ENCODE assay signal across 1 cellular context in the genomic region with DNA sequence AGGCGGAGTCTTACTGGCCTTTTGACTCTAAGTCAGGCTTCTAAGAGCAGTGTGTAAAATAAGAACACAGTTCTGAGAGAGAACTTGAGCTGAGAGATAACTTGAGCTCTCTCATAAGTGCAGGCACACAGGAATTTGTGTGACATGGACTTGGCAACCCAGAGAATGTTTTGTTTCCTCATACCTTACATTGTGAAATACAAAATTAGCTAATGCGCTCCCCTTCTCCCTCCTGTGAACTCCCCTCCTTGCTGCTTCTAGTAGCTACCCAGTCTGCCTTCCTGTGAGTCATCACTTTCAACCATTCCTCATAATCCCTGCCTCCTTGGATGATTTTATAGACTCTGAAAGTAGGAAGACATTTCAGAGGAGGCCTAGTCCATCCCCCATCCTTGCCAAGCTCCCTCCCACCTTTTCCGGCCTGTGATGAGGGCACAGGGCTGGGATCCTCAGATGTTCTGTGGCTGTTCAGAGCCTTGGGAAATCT.
TF ChIP-seq lines count a peak whose summit lies in the region.

No MANE protein-coding gene starts in this region.

TF ChIP-seq in K562, 482 proteins besides CTCF, POLR2A, EP300 and RAD21 (continued from another document):
- TF ChIP-seq, protein P1, sequence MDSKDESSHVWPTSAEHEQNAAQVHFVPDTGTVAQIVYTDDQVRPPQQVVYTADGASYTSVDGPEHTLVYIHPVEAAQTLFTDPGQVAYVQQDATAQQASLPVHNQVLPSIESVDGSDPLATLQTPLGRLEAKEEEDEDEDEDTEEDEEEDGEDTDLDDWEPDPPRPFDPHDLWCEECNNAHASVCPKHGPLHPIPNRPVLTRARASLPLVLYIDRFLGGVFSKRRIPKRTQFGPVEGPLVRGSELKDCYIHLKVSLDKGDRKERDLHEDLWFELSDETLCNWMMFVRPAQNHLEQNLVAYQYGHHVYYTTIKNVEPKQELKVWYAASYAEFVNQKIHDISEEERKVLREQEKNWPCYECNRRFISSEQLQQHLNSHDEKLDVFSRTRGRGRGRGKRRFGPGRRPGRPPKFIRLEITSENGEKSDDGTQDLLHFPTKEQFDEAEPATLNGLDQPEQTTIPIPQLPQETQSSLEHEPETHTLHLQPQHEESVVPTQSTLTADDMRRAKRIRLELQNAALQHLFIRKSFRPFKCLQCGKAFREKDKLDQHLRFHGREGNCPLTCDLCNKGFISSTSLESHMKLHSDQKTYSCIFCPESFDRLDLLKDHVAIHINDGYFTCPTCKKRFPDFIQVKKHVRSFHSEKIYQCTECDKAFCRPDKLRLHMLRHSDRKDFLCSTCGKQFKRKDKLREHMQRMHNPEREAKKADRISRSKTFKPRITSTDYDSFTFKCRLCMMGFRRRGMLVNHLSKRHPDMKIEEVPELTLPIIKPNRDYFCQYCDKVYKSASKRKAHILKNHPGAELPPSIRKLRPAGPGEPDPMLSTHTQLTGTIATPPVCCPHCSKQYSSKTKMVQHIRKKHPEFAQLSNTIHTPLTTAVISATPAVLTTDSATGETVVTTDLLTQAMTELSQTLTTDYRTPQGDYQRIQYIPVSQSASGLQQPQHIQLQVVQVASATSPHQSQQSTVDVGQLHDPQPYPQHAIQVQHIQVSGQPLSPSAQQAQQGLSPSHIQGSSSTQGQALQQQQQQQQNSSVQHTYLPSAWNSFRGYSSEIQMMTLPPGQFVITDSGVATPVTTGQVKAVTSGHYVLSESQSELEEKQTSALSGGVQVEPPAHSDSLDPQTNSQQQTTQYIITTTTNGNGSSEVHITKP (IDR thresholded peaks at IDR 0.05; ENCODE audit: partially characterized antibody), result peak; percentile 76
- peak; percentile 80 for TF ChIP-seq CEBPB (tag; IDR thresholded peaks at IDR 0.05)
- peak; percentile 52; the same call in 1 of the 2 replicates for TF ChIP-seq JUND (IDR thresholded peaks at IDR 0.05; ENCODE audit: borderline replicate concordance, low read depth, low read length)
- TF ChIP-seq JUND (tag; IDR thresholded peaks at IDR 0.05; ENCODE audit: borderline replicate concordance, low read depth, low read length), result no peak; the same call in 2 of the 3 replicates
- no peak for TF ChIP-seq BHLHE40 (IDR thresholded peaks at IDR 0.05; ENCODE audit: low read length)
